26 cellular contexts compared by ENCODE assay signal in the genomic region with DNA sequence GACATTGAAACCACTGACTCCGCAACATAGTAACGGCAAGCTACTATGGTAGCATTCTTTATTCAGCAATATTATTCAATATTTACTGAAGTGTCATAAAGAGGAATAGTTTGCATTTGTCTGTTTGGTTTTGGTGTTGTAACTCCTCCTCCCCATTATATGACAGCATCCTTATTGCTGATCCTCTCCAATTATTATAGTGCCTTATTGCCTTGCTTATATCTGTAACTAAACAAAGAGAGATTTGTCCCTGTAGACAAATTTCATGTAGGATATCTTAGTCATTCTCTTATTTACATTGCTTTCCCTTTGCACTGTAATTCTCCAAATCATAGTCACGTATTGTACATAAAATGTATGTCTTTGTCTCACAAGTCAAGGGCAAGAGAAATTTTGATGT.
"Had no signal": no experiment of that assay in that cellular context is flagged by ENCODE, and none has a peak within 500 bp of the region (broad histone marks: within the 10 kb centered on the region; RNA-seq: fewer than 3 reads in every experiment).

No MANE protein-coding gene starts in this region.

- ATAC-seq: activated CD4-positive, CD25-positive, alpha-beta regulatory T cell treated with anti-CD3 and anti-CD28 coated beads, Interleukin-2, amount 50 U/mL, for 24 hours; activated CD8-positive, alpha-beta T cell treated with anti-CD3 and anti-CD28 coated beads for 36 hours; activated T-cell treated with anti-CD3 and anti-CD28 coated beads, Interleukin-2, amount 50 U/mL, for 4 hours; activated T-helper 17 cell treated with anti-CD3 and anti-CD28 coated beads, Interleukin-2, amount 50 U/mL, for 72 hours; esophagus mucosa; gastrocnemius medialis; heart left ventricle had no signal

- DNase-seq: activated B cell treated with CpG ODN at 0.5 μM for 24 hours; activated CD4-positive, alpha-beta T cell treated with anti-CD3 and anti-CD28 coated beads for 48 hours; activated CD4-positive, alpha-beta T cell treated with anti-CD3 and anti-CD28 coated beads, Interleukin-2, amount 50 U/mL, for 1 hour; activated CD4-positive, alpha-beta T cell treated with anti-CD3 and anti-CD28 coated beads, Interleukin-2, amount 50 U/mL, for 48 hours; activated CD8-positive, alpha-beta memory T cell treated with anti-CD3 and anti-CD28 coated beads for 24 hours; activated CD8-positive, alpha-beta T cell treated with anti-CD3 and anti-CD28 coated beads for 36 hours; activated effector memory CD4-positive, alpha-beta T cell treated with Interleukin-2 at 50 U/mL for 16 hours; activated gamma-delta T cell treated with Interleukin-2 at 50 U/mL for 16 hours; activated naive CD4-positive, alpha-beta T cell treated with anti-CD3 and anti-CD28 coated beads, Interleukin-2, amount 50 U/mL, for 16 hours; activated naive CD4-positive, alpha-beta T cell treated with Interleukin-2 at 50 U/mL for 16 hours; activated T-cell treated with anti-CD3 and anti-CD28 coated beads, Interleukin-2, amount 50 U/mL, for 4 hours; amniotic stem cell; anterior cingulate cortex; brain microvascular endothelial cell; dorsolateral prefrontal cortex; effector memory CD4-positive, alpha-beta T cell; endodermal cell; foreskin fibroblast; gastrocnemius medialis; glutamatergic neuron; heart left ventricle; T1000; WERI-Rb-1 had no signal
